9 cellular contexts compared by ENCODE assay signal in genomic region chr12:124940143-124940392, GRCh38. TPM values are rescaled to one million over a fixed set of nuclear protein-coding genes. Genes with fewer than 3 reads are reported as not detected.
DNase-seq lines count a peak whose midpoint lies in the region; ATAC-seq, FAIRE-seq and TF ChIP-seq lines count a peak whose summit lies in the region.
"Had no signal": no experiment of that assay in that cellular context is flagged by ENCODE, and none has a peak within 500 bp of the region (broad histone marks: within the 10 kb centered on the region; RNA-seq: fewer than 3 reads in every experiment).

No MANE protein-coding gene starts in this region.

- ATAC-seq in HG03097 (IDR thresholded peaks at IDR 0.05; ENCODE audit: low FRiP score, unreplicated experiment): peak; percentile 5
- ATAC-seq in HG03378 (IDR thresholded peaks at IDR 0.05; ENCODE audit: unreplicated experiment): no peak

- H3K36me3 ChIP-seq in bronchial epithelial cell (ENCODE audit: control insufficient read depth, insufficient read depth, low read length) (peaks cover 2% of the 10 kb centered on the region), neural progenitor cell (no peaks in the 10 kb centered on the region)

- H3K27ac ChIP-seq in neural progenitor cell: no peak overlapping the region

- H3K36me3 Mint-ChIP-seq in Calu3 (ENCODE audit: insufficient read depth, unreplicated experiment): peaks cover 17% of the 10 kb centered on the region
- peaks cover 2% of the 10 kb centered on the region for H3K36me3 Mint-ChIP-seq in neural progenitor cell

- no peak overlapping the region for H3K4me3 Mint-ChIP-seq in Calu3 (ENCODE audit: low read depth, unreplicated experiment)
- H3K4me3 Mint-ChIP-seq in neural progenitor cell: no peak overlapping the region
- H3K4me3 Mint-ChIP-seq: activated T-helper 1 cell treated with anti-CD3 and anti-CD28 coated beads, Interleukin-12 subunit alpha, Interleukin-12 subunit beta, Interleukin-2, Interleukin-4 antibody, amounts not matched to agents 30 ng/mL and 10 ng/mL and 1 ng/mL, durations not matched to agents 14 hours and 24 hours and 36 hours had no signal

- no peak for DNase-seq in Calu3
- DNase-seq in bronchial epithelial cell (ENCODE audit: low read depth): no peak
- DNase-seq in neural progenitor cell (ENCODE audit: low spot score): no peak
- DNase-seq in MV-4-11 (lab: John Stamatoyannopoulos, UW): no peak
- no peak for DNase-seq in dermis blood vessel endothelial cell
- no peak for DNase-seq in NCI-H1092 (lab: John Stamatoyannopoulos, UW)

- TSS peak; percentile 100 for BruUV-seq in Calu3 (replicated peaks; lab: Mats Ljungman, UMichigan)

- peaks cover 12% of the 10 kb centered on the region for H3K4me1 ChIP-seq in neural progenitor cell

- H3K27me3 ChIP-seq in bronchial epithelial cell (ENCODE audit: control insufficient read depth, insufficient read depth, low read length) (no peaks in the 10 kb centered on the region), neural progenitor cell (no peaks in the 10 kb centered on the region)

- no peak overlapping the region for H3K27ac Mint-ChIP-seq in Calu3 (ENCODE audit: unreplicated experiment)
- no peak overlapping the region for H3K27ac Mint-ChIP-seq in neural progenitor cell
- H3K27ac Mint-ChIP-seq: activated T-helper 1 cell treated with anti-CD3 and anti-CD28 coated beads, Interleukin-12 subunit alpha, Interleukin-12 subunit beta, Interleukin-2, Interleukin-4 antibody, amounts not matched to agents 30 ng/mL and 10 ng/mL and 1 ng/mL, durations not matched to agents 14 hours and 24 hours and 36 hours had no signal

- no peak for FAIRE-seq in bronchial epithelial cell (lab: Jason Lieb, UNC)

- peaks cover 34% of the 10 kb centered on the region for H3F3A ChIP-seq in neural progenitor cell (ENCODE audit: low read depth)

- peak overlapping the region; percentile 3 for H3K4me3 ChIP-seq in bronchial epithelial cell (ENCODE audit: low read depth, low read length)
- H3K4me3 ChIP-seq in neural progenitor cell: peak overlapping the region; percentile 74

- intact Hi-C loops in Calu3 (cut with micrococcal nuclease; ENCODE audit: unreplicated experiment): no loop called here

- H3K27me3 Mint-ChIP-seq in Calu3 (ENCODE audit: unreplicated experiment) (no peaks in the 10 kb centered on the region), neural progenitor cell (ENCODE audit: insufficient read depth, low read depth) (peaks cover 3% of the 10 kb centered on the region)

- CTCF ChIA-PET in Calu3 (lab: Charles Lee): interaction anchor here (0.6 to 4.9 kb wide), 14 partner anchors 10 to 962 kb away, joined by 3 to 91 read pairs (median 5); no protein-coding TSS in a partner anchor

- H3K9ac ChIP-seq in neural progenitor cell: no peak overlapping the region

- TF ChIP-seq CTCF in Calu3 (IDR thresholded peaks at IDR 0.05; ENCODE audit: unreplicated experiment) (no peak), bronchial epithelial cell (IDR thresholded peaks at IDR 0.05; ENCODE audit: insufficient read depth, low read length, severe bottlenecking) (no peak), neural progenitor cell (IDR thresholded peaks at IDR 0.05) (no peak)

- H4K20me1 ChIP-seq in neural progenitor cell (ENCODE audit: low read depth): no peaks in the 10 kb centered on the region

- H3K4me1 Mint-ChIP-seq in Calu3 (ENCODE audit: low read depth, unreplicated experiment): peaks cover 22% of the 10 kb centered on the region
- H3K4me1 Mint-ChIP-seq in neural progenitor cell: peaks cover 10% of the 10 kb centered on the region

- H3K4me2 ChIP-seq in neural progenitor cell: peak overlapping the region; percentile 78

- no peaks in the 10 kb centered on the region for H3K9me3 ChIP-seq in neural progenitor cell (ENCODE audit: low read depth)

- H3K9me3 Mint-ChIP-seq in Calu3 (ENCODE audit: low read depth, unreplicated experiment): no peaks in the 10 kb centered on the region
- H3K9me3 Mint-ChIP-seq in neural progenitor cell: no peaks in the 10 kb centered on the region
- H3K9me3 Mint-ChIP-seq: activated T-helper 1 cell treated with anti-CD3 and anti-CD28 coated beads, Interleukin-12 subunit alpha, Interleukin-12 subunit beta, Interleukin-2, Interleukin-4 antibody, amounts not matched to agents 30 ng/mL and 10 ng/mL and 1 ng/mL, durations not matched to agents 14 hours and 24 hours and 36 hours had no signal

- H2AFZ ChIP-seq in neural progenitor cell (replicated peaks): no peak overlapping the region

- no peaks in the 10 kb centered on the region for H3K79me2 ChIP-seq in neural progenitor cell (ENCODE audit: low read depth)

RNA-seq across cellular contexts. Expression of gene UBC, which starts 25.6 kb away (rescaled TPM):
- total RNA-seq in Calu3 (2022): 1,247 and 1,434 TPM in 2 replicates
- 2,139 and 3,632 TPM in 2 replicates for total RNA-seq in bronchial epithelial cell
- total RNA-seq in neural progenitor cell (ENCODE audit: low replicate concordance): 857 and 897 TPM in 2 replicates
- 1,840 and 2,354 TPM in 2 replicates for total RNA-seq in dermis blood vessel endothelial cell

RNA-seq across cellular contexts. Expression of gene DHX37, which starts 48.9 kb away (rescaled TPM):
- total RNA-seq in Calu3 (2022) (49.2 and 57.6 TPM in 2 replicates), bronchial epithelial cell (9.2 and 14.0 TPM in 2 replicates), neural progenitor cell (ENCODE audit: low replicate concordance) (5.4 and 12.2 TPM in 2 replicates), dermis blood vessel endothelial cell (14.6 and 24.8 TPM in 2 replicates)

RNA-seq across cellular contexts. Expression of gene BRI3BP, which starts 53.4 kb away (rescaled TPM):
- total RNA-seq in Calu3 (2022): 75.8 and 94.0 TPM in 2 replicates
- total RNA-seq in bronchial epithelial cell: 11.6 and 14.8 TPM in 2 replicates
- 2.5 TPM in 2 replicates for total RNA-seq in neural progenitor cell (ENCODE audit: low replicate concordance)
- total RNA-seq in dermis blood vessel endothelial cell: 3.9 and 9.4 TPM in 2 replicates
